Comparison of ENCODE assay signal across 6 cellular contexts in the genomic region with DNA sequence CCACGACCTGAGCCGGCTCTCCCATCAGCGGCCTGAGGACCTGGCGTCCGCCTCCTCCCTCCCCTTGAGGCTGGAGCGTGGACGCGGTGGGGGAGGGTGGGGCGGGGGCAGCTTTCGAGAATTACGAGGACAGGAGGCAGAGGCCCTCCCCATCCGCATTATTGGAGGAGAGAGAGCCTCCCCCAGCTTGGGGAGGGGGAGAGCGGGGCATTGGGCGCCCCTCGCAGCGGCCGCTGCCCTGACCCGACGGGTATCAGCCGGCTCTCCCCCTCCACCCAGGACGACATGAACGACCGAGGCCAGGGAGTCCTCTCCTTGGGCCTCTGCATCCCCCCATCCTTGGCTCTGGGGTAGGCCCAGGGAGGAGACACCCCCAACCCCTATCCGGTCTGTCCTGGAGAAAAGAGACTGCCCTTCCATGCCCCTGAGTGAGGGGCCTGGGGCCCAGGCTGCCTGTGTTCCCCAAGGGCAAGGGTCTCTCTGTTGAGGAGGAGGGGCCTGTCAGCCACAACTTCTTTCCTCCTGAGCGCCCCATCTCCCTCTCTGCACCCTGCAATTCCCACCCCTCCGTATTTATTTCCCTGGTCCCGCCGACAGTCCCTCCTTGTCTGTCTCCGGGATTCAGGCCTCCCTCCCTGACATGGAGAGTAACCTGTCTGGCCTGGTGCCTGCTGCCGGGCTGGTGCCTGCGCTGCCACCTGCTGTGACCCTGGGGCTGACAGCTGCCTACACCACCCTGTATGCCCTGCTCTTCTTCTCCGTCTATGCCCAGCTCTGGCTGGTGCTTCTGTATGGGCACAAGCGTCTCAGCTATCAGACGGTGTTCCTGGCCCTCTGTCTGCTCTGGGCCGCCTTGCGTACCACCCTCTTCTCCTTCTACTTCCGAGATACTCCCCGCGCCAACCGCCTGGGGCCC.
DNase-seq lines count a peak whose midpoint lies in the region; TF ChIP-seq lines count a peak whose summit lies in the region.

No MANE protein-coding gene starts in this region.

- DNase-seq in DMS79 treated with DMSO at 0.1 percent for 48 hours (lab: John Stamatoyannopoulos, UW) (peak; percentile 15), NCI-H146 treated with DMSO at 0.1 percent for 48 hours (lab: John Stamatoyannopoulos, UW; ENCODE audit: unreplicated experiment) (peak; percentile 31), ecto neural progenitor cell (ENCODE audit: low spot score) (no peak)
- no peak for DNase-seq in stimulated activated naive CD4-positive, alpha-beta T cell treated with Interleukin-2 at 50 U/mL for 16 hours (lab: John Stamatoyannopoulos, UW)

- H3K79me2 ChIP-seq in parathyroid adenoma = peaks cover 24% of the 10 kb centered on the region

- H3K4me1 ChIP-seq in parathyroid adenoma = peaks cover 6% of the 10 kb centered on the region

- H3K9me3 ChIP-seq in parathyroid adenoma (ENCODE audit: control insufficient read depth, low read length) = no peaks in the 10 kb centered on the region

- H3K27me3 ChIP-seq in parathyroid adenoma (ENCODE audit: control insufficient read depth, insufficient read depth, low read length) = no peaks in the 10 kb centered on the region

- peak; percentile 11 for TF ChIP-seq CTCF in parathyroid adenoma (IDR thresholded peaks at IDR 0.05)

- H3K4me3 ChIP-seq in parathyroid adenoma (ENCODE audit: low read depth, low read length) = peak overlapping the region; percentile 81

- H3K36me3 ChIP-seq in parathyroid adenoma (ENCODE audit: control insufficient read depth, insufficient read depth, low read length) = no peaks in the 10 kb centered on the region

- peak overlapping the region; percentile 82 for H2AFZ ChIP-seq in parathyroid adenoma

- peak overlapping the region; percentile 77 for H3K4me2 ChIP-seq in parathyroid adenoma (ENCODE audit: low read length)

- H3K27ac ChIP-seq in cingulate gyrus (ENCODE audit: low read depth, low read length) (peak overlapping the region; percentile 10), parathyroid adenoma (peak overlapping the region; percentile 97)

- H3K9ac ChIP-seq in parathyroid adenoma = no peak overlapping the region

Comparison
In these comparisons a context has a peak if more than half of its experiments do, and no peak if none do; other contexts are left out.
1. DNase-seq: peak in DMS79 treated with DMSO at 0.1 percent for 48 hours (single experiment) and NCI-H146 treated with DMSO at 0.1 percent for 48 hours (single experiment); none in ecto neural progenitor cell (single experiment) and stimulated activated naive CD4-positive, alpha-beta T cell treated with Interleukin-2 at 50 U/mL for 16 hours (single experiment).